ENCODE assay signal across 15 cellular contexts in genomic region chr16:28844226-28844885, GRCh38. TPM values are rescaled to one million over a fixed set of nuclear protein-coding genes. Genes with fewer than 3 reads are reported as not detected.
DNase-seq lines count a peak whose midpoint lies in the region; ATAC-seq lines count a peak whose summit lies in the region.
"Had no signal": no experiment of that assay in that cellular context is flagged by ENCODE, and none has a peak within 500 bp of the region (broad histone marks: within the 10 kb centered on the region; RNA-seq: fewer than 3 reads in every experiment).

No MANE protein-coding gene starts in this region.

- no peak for DNase-seq in CD8-positive, alpha-beta memory T cell
- DNase-seq in natural killer cell treated with Interleukin-12 subunit alpha and Interleukin-12 subunit beta and Interleukin-15 and Interleukin-18, amount 100 ng/mL, for 72 hours (ENCODE audit: low spot score), result no peak
- DNase-seq in SW480 (ENCODE audit: low spot score), result no peak
- DNase-seq in SKM-1 (lab: John Stamatoyannopoulos, UW; ENCODE audit: unreplicated experiment), result no peak
- no peak for DNase-seq in SIG-M5 (lab: John Stamatoyannopoulos, UW)
- DNase-seq: DMS79; effector CD8-positive, alpha-beta T cell; left ventricle myocardium inferior; MV-4-11; NCI-H2227 treated with DMSO at 0.1 percent for 48 hours; stimulated activated CD4-positive, alpha-beta T cell treated with anti-CD3 and anti-CD28 coated beads, Interleukin-2, amount 100 ng/mL, for 48 hours had no signal

- no peaks in the 10 kb centered on the region for H3K9me3 ChIP-seq in CD8-positive, alpha-beta memory T cell (ENCODE audit: low read length)
- H3K9me3 ChIP-seq in HUES64 (ENCODE audit: insufficient read depth, low read depth, low read length), result no peaks in the 10 kb centered on the region
- H3K9me3 ChIP-seq: left ventricle myocardium inferior, pancreas had no signal

- whole genome bisulfite sequencing in HUES64, result 94% methylated on average over 19 of the region's 19 CpGs

- H3K4me3 ChIP-seq in CD8-positive, alpha-beta memory T cell (ENCODE audit: low read length), result no peak overlapping the region
- peak overlapping the region; percentile 99; the same call in 1 of the 2 replicates for H3K4me3 ChIP-seq in HUES64 (ENCODE audit: low read length)

- H3K27ac ChIP-seq in CD8-positive, alpha-beta memory T cell (ENCODE audit: low read depth, low read length), result no peak overlapping the region
- H3K27ac ChIP-seq in HUES64 (ENCODE audit: low read depth, low read length), result no peak overlapping the region
- H3K27ac ChIP-seq: left ventricle myocardium inferior, pancreas had no signal

- H3K27ac Mint-ChIP-seq in CD8-positive, alpha-beta memory T cell, result peak overlapping the region in 7 of 8 donors; percentile 11 to 98 (median 94)
- H3K27ac Mint-ChIP-seq in activated naive CD8-positive, alpha-beta T cell, result no peak overlapping the region
- peak overlapping the region; percentile 98 to 99 for H3K27ac Mint-ChIP-seq in natural killer cell treated with Interleukin-12 subunit alpha and Interleukin-12 subunit beta and Interleukin-15 and Interleukin-18, amount 100 ng/mL, for 72 hours

- no peak overlapping the region for H3K9ac ChIP-seq in HUES64 (ENCODE audit: low read depth, low read length)

- H3K36me3 Mint-ChIP-seq in CD8-positive, alpha-beta memory T cell, result peaks cover 0 to 53% (median 3%) of the 10 kb centered on the region in 3 donors
- peaks cover 9% of the 10 kb centered on the region for H3K36me3 Mint-ChIP-seq in activated naive CD8-positive, alpha-beta T cell
- peaks cover 9% of the 10 kb centered on the region for H3K36me3 Mint-ChIP-seq in natural killer cell treated with Interleukin-12 subunit alpha and Interleukin-12 subunit beta and Interleukin-15 and Interleukin-18, amount 100 ng/mL, for 72 hours

- no peak for ATAC-seq in natural killer cell treated with Interleukin-12 subunit alpha and Interleukin-12 subunit beta and Interleukin-15 and Interleukin-18, amount 100 ng/mL, for 72 hours
- ATAC-seq: activated CD4-positive, CD25-positive, alpha-beta regulatory T cell treated with anti-CD3 and anti-CD28 coated beads, Interleukin-2, amount 50 U/mL, for 24 hours; pancreas had no signal

- H3K4me1 Mint-ChIP-seq in CD8-positive, alpha-beta memory T cell, result peaks cover 26 to 36% (median 30%) of the 10 kb centered on the region in 3 donors
- peaks cover 30% of the 10 kb centered on the region for H3K4me1 Mint-ChIP-seq in activated naive CD8-positive, alpha-beta T cell (ENCODE audit: low read depth)
- peaks cover 29 to 35% of the 10 kb centered on the region in 2 donors for H3K4me1 Mint-ChIP-seq in natural killer cell treated with Interleukin-12 subunit alpha and Interleukin-12 subunit beta and Interleukin-15 and Interleukin-18, amount 100 ng/mL, for 72 hours (ENCODE audit: low read depth in 2 of 2)

- POLR2A ChIA-PET in CD8-positive, alpha-beta memory T cell (lab: Charles Lee), result interaction anchor here (1.1 to 1.7 kb wide), 2 partner anchors 19 to 22 kb away, joined by 4 to 8 read pairs; partner anchors contain the start of genes ATXN2L and SH2B1

- H3K36me3 ChIP-seq in CD8-positive, alpha-beta memory T cell (ENCODE audit: insufficient read depth, low read length), result peaks cover 27% of the 10 kb centered on the region
- peaks cover 35% of the 10 kb centered on the region for H3K36me3 ChIP-seq in HUES64 (ENCODE audit: insufficient read depth, low read length)

- H3K4me1 ChIP-seq in CD8-positive, alpha-beta memory T cell (ENCODE audit: insufficient read depth, low read length), result peaks cover 26% of the 10 kb centered on the region
- H3K4me1 ChIP-seq in HUES64 (ENCODE audit: insufficient read depth, low read length), result peaks cover 5% of the 10 kb centered on the region; the same call in 1 of the 2 replicates

- H3K27me3 ChIP-seq in CD8-positive, alpha-beta memory T cell (ENCODE audit: insufficient read depth, low read length, poor library complexity, severe bottlenecking), result no peaks in the 10 kb centered on the region
- no peaks in the 10 kb centered on the region for H3K27me3 ChIP-seq in HUES64 (ENCODE audit: insufficient read depth, low read length)
- H3K27me3 ChIP-seq: pancreas had no signal

- no peaks in the 10 kb centered on the region for H3K27me3 Mint-ChIP-seq in CD8-positive, alpha-beta memory T cell
- H3K27me3 Mint-ChIP-seq in activated naive CD8-positive, alpha-beta T cell, result no peaks in the 10 kb centered on the region
- no peaks in the 10 kb centered on the region for H3K27me3 Mint-ChIP-seq in natural killer cell treated with Interleukin-12 subunit alpha and Interleukin-12 subunit beta and Interleukin-15 and Interleukin-18, amount 100 ng/mL, for 72 hours

- no peaks in the 10 kb centered on the region for H3K9me3 Mint-ChIP-seq in CD8-positive, alpha-beta memory T cell
- no peaks in the 10 kb centered on the region for H3K9me3 Mint-ChIP-seq in activated naive CD8-positive, alpha-beta T cell (ENCODE audit: low read depth)
- H3K9me3 Mint-ChIP-seq in natural killer cell treated with Interleukin-12 subunit alpha and Interleukin-12 subunit beta and Interleukin-15 and Interleukin-18, amount 100 ng/mL, for 72 hours, result no peaks in the 10 kb centered on the region

- peak overlapping the region; percentile 46 to 95 (median 91) for H3K4me3 Mint-ChIP-seq in CD8-positive, alpha-beta memory T cell
- peak overlapping the region; percentile 97 for H3K4me3 Mint-ChIP-seq in activated naive CD8-positive, alpha-beta T cell
- H3K4me3 Mint-ChIP-seq in natural killer cell treated with Interleukin-12 subunit alpha and Interleukin-12 subunit beta and Interleukin-15 and Interleukin-18, amount 100 ng/mL, for 72 hours, result peak overlapping the region; percentile 97

- CTCF ChIA-PET in CD8-positive, alpha-beta memory T cell (lab: Charles Lee), result interaction anchor here (1.4 to 7.5 kb wide), 3 partner anchors 19 to 100 kb away, joined by 4 to 42 read pairs (median 13); partner anchors contain the start of genes ATXN2L and SH2B1

RNA-seq across cellular contexts. Expression of gene TUFM, which starts 1.8 kb away (rescaled TPM):
- total RNA-seq in CD8-positive, alpha-beta memory T cell, result 100 to 1,000 TPM; 320 to 347 TPM
- 146 TPM for polyA plus RNA-seq in CD8-positive, alpha-beta memory T cell
- 124 TPM for polyA plus RNA-seq in HUES64 (2013, experiment 1 of 2)
- polyA plus RNA-seq in HUES64 (2013, experiment 2 of 2), result 120 TPM
- 100 to 1,000 TPM; 183 to 358 TPM for total RNA-seq in natural killer cell treated with Interleukin-12 subunit alpha and Interleukin-12 subunit beta and Interleukin-15 and Interleukin-18, amount 100 ng/mL, for 72 hours

RNA-seq across cellular contexts. Expression of gene SH2B1, which starts 19.3 kb away (rescaled TPM):
- 10 to 100 TPM; 39.6 to 44.7 TPM for total RNA-seq in CD8-positive, alpha-beta memory T cell
- 3.5 TPM for polyA plus RNA-seq in CD8-positive, alpha-beta memory T cell
- 21.0 TPM for polyA plus RNA-seq in HUES64 (2013, experiment 1 of 2)
- polyA plus RNA-seq in HUES64 (2013, experiment 2 of 2), result 24.9 TPM
- total RNA-seq in natural killer cell treated with Interleukin-12 subunit alpha and Interleukin-12 subunit beta and Interleukin-15 and Interleukin-18, amount 100 ng/mL, for 72 hours, result 10 to 100 TPM; 41.6 to 82.8 TPM

RNA-seq across cellular contexts. Expression of gene ATXN2L, which starts 21.6 kb away (rescaled TPM):
- 100 to 1,000 TPM; 266 to 267 TPM for total RNA-seq in CD8-positive, alpha-beta memory T cell
- polyA plus RNA-seq in CD8-positive, alpha-beta memory T cell, result 31.0 TPM
- polyA plus RNA-seq in HUES64 (2013, experiment 1 of 2), result 149 TPM
- 160 TPM for polyA plus RNA-seq in HUES64 (2013, experiment 2 of 2)
- 100 to 1,000 TPM; 263 to 336 TPM for total RNA-seq in natural killer cell treated with Interleukin-12 subunit alpha and Interleukin-12 subunit beta and Interleukin-15 and Interleukin-18, amount 100 ng/mL, for 72 hours

RNA-seq across cellular contexts. Expression of gene ATP2A1, which starts 33.9 kb away (rescaled TPM):
- total RNA-seq in CD8-positive, alpha-beta memory T cell, result 1 to 10 TPM; 1.9 to 2.1 TPM
- not detected for polyA plus RNA-seq in CD8-positive, alpha-beta memory T cell
- 1.2 TPM for polyA plus RNA-seq in HUES64 (2013, experiment 1 of 2)
- polyA plus RNA-seq in HUES64 (2013, experiment 2 of 2), result 1.1 TPM
- total RNA-seq in natural killer cell treated with Interleukin-12 subunit alpha and Interleukin-12 subunit beta and Interleukin-15 and Interleukin-18, amount 100 ng/mL, for 72 hours, result 1 to 10 TPM; 1.4 to 5.0 TPM
